Comparison of ENCODE assay signal across 14 cellular contexts in genomic region chr2:216298719-216299118, GRCh38.
DNase-seq lines count a peak whose midpoint lies in the region; ATAC-seq and TF ChIP-seq lines count a peak whose summit lies in the region.
"Had no signal": no experiment of that assay in that cellular context is flagged by ENCODE, and none has a peak within 500 bp of the region (broad histone marks: within the 10 kb centered on the region; RNA-seq: fewer than 3 reads in every experiment).

No MANE protein-coding gene starts in this region.

- intact Hi-C loops in colonic mucosa (cut with DNase I) = no loop called here
- intact Hi-C loops in CD8-positive, alpha-beta T cell (cut with DNase I, micrococcal nuclease) = no loop called here

- H3K9me3 Mint-ChIP-seq in CD8-positive, alpha-beta T cell = no peaks in the 10 kb centered on the region
- H3K9me3 Mint-ChIP-seq: activated T-cell treated with anti-CD3 and anti-CD28 coated beads, Interleukin-2, amount 50 U/mL, for 24 hours had no signal

- DNase-seq in A172 (ENCODE audit: low spot score) (peak; percentile 83), HFF-Myc (ENCODE audit: extremely low read depth, low read depth) (peak; percentile 32), amniotic epithelial cell (ENCODE audit: low read depth) (peak; percentile 74), foreskin fibroblast (peak; percentile 66 to 67), GOT3 (lab: John Stamatoyannopoulos, UW) (no peak), colonic mucosa (no peak)
- DNase-seq in CD8-positive, alpha-beta T cell = no peak
- DNase-seq: activated T-cell treated with anti-CD3 and anti-CD28 coated beads, Interleukin-2, amount 50 U/mL, for 24 hours; amygdala; DMS79; hypothalamus; lower lobe of right lung; nucleus accumbens had no signal

- H3K9ac ChIP-seq in colonic mucosa (ENCODE audit: low read depth in 2 of 2, low read length in 2 of 2) = no peak overlapping the region

- TF ChIP-seq CTCF in HFF-Myc (IDR thresholded peaks at IDR 0.05; ENCODE audit: low read depth, low read length, missing control alignments) (no peak), foreskin fibroblast (IDR thresholded peaks at IDR 0.05; ENCODE audit: low read depth, low read length) (no peak), colonic mucosa (IDR thresholded peaks at IDR 0.05) (no peak)
- TF ChIP-seq CTCF in CD8-positive, alpha-beta T cell (IDR thresholded peaks at IDR 0.05) = no peak

- no peaks in the 10 kb centered on the region for H3K9me3 ChIP-seq in colonic mucosa
- no peaks in the 10 kb centered on the region for H3K9me3 ChIP-seq in CD8-positive, alpha-beta T cell (ENCODE audit: low read length)
- H3K9me3 ChIP-seq: lower lobe of right lung had no signal

- POLR2A ChIA-PET in CD8-positive, alpha-beta T cell (lab: Charles Lee) = no interaction called here

- CTCF ChIA-PET in CD8-positive, alpha-beta T cell (lab: Charles Lee) = no interaction called here

- peaks cover 5% of the 10 kb centered on the region for H3K4me1 Mint-ChIP-seq in CD8-positive, alpha-beta T cell (ENCODE audit: low read depth)

- no peak overlapping the region for H3K27ac ChIP-seq in colonic mucosa
- no peak overlapping the region for H3K27ac ChIP-seq in CD8-positive, alpha-beta T cell (ENCODE audit: low read depth, low read length)
- H3K27ac ChIP-seq: lower lobe of right lung had no signal

- H3K36me3 ChIP-seq in colonic mucosa = no peaks in the 10 kb centered on the region
- H3K36me3 ChIP-seq in CD8-positive, alpha-beta T cell (ENCODE audit: insufficient read depth, low read length) = no peaks in the 10 kb centered on the region
- H3K36me3 ChIP-seq: lower lobe of right lung had no signal

- no peak overlapping the region for H3K4me3 Mint-ChIP-seq in CD8-positive, alpha-beta T cell
- H3K4me3 Mint-ChIP-seq: activated T-cell treated with anti-CD3 and anti-CD28 coated beads, Interleukin-2, amount 50 U/mL, for 24 hours had no signal

- H3K27me3 Mint-ChIP-seq in CD8-positive, alpha-beta T cell (ENCODE audit: low read depth) = no peaks in the 10 kb centered on the region
- H3K27me3 Mint-ChIP-seq: activated T-cell treated with anti-CD3 and anti-CD28 coated beads, Interleukin-2, amount 50 U/mL, for 24 hours had no signal

- no peak overlapping the region for H3K4me3 ChIP-seq in HFF-Myc (replicated peaks; ENCODE audit: low read depth, low read length)
- H3K4me3 ChIP-seq in foreskin fibroblast (ENCODE audit: low read depth in 1 of 2, low read length in 2 of 2) = no peak overlapping the region
- no peak overlapping the region for H3K4me3 ChIP-seq in colonic mucosa
- H3K4me3 ChIP-seq in CD8-positive, alpha-beta T cell (ENCODE audit: low read depth, low read length) = no peak overlapping the region
- H3K4me3 ChIP-seq: lower lobe of right lung had no signal

- no peaks in the 10 kb centered on the region for H3K4me1 ChIP-seq in colonic mucosa
- no peaks in the 10 kb centered on the region for H3K4me1 ChIP-seq in CD8-positive, alpha-beta T cell (ENCODE audit: insufficient read depth, low read length)
- H3K4me1 ChIP-seq: lower lobe of right lung had no signal

- no peaks in the 10 kb centered on the region for H3K36me3 Mint-ChIP-seq in CD8-positive, alpha-beta T cell

- H3K27me3 ChIP-seq in colonic mucosa = no peaks in the 10 kb centered on the region
- no peaks in the 10 kb centered on the region for H3K27me3 ChIP-seq in CD8-positive, alpha-beta T cell (ENCODE audit: insufficient read depth, low read length)

- no peak overlapping the region for H3K27ac Mint-ChIP-seq in CD8-positive, alpha-beta T cell
- H3K27ac Mint-ChIP-seq: activated T-cell treated with anti-CD3 and anti-CD28 coated beads, Interleukin-2, amount 50 U/mL, for 24 hours had no signal

- ATAC-seq in GM18909 (IDR thresholded peaks at IDR 0.05; ENCODE audit: poor library complexity, unreplicated experiment) = no peak
- no peak for ATAC-seq in CD8-positive, alpha-beta T cell
- ATAC-seq: lower lobe of right lung had no signal

Comparison
In these comparisons a context has a peak if more than half of its experiments do, and no peak if none do; other contexts are left out.
1. DNase-seq: peak in A172 (single experiment), HFF-Myc (single experiment), amniotic epithelial cell (single experiment) and foreskin fibroblast (2 of 2); none in GOT3 (single experiment), colonic mucosa (single experiment) and CD8-positive, alpha-beta T cell (0 of 7).